In genomic region chr17:36494674-36495073, GRCh38 we compare ENCODE assay signal across 19 cellular contexts. TPM values are rescaled to one million over a fixed set of nuclear protein-coding genes. Genes with fewer than 3 reads are reported as not detected.
DNase-seq lines count a peak whose midpoint lies in the region; ATAC-seq, FAIRE-seq and TF ChIP-seq lines count a peak whose summit lies in the region.
"Had no signal": no experiment of that assay in that cellular context is flagged by ENCODE, and none has a peak within 500 bp of the region (broad histone marks: within the 10 kb centered on the region; RNA-seq: fewer than 3 reads in every experiment).

No MANE protein-coding gene starts in this region.

- H3K36me3 ChIP-seq in IMR-90 (ENCODE audit: control insufficient read depth, insufficient read depth, low read length) (peaks cover 49% of the 10 kb centered on the region), K562 (ENCODE audit: control insufficient read depth, insufficient read depth, low read length) (peaks cover 91% of the 10 kb centered on the region), right lobe of liver (peaks cover 0 to 57% (median 21%) of the 10 kb centered on the region in 4 donors)

- no peak overlapping the region for H2AFZ ChIP-seq in IMR-90 (replicated peaks; ENCODE audit: low read length, poor library complexity)
- no peak overlapping the region for H2AFZ ChIP-seq in K562 (ENCODE audit: low read depth, low read length)

- no peak overlapping the region for H3K56ac ChIP-seq in IMR-90 (ENCODE audit: extremely low read depth, insufficient read depth, low read length)

- TF ChIP-seq RAD21 in IMR-90 (IDR thresholded peaks at IDR 0.05; ENCODE audit: low read length) (no peak), K562 (CRISPR knock-in tag; conservative IDR thresholded peaks at IDR 0.05 in 1 of 2, IDR thresholded peaks at IDR 0.05 in 1 of 2) (no peak)

- no peak overlapping the region for H3K14ac ChIP-seq in IMR-90 (replicated peaks; ENCODE audit: low read depth, low read length)

- WGBS in IMR-90 (ENCODE audit: extremely low coverage in 2 of 2, insufficient read length in 1 of 2), 2 experiments = no CpG with 5 or more reads among the region's 5 CpGs
- WGBS in K562 (ENCODE audit: insufficient coverage, low coverage, missing lambda C conversion rate) = 81% methylated on average over 5 of the region's 5 CpGs
- WGBS in right lobe of liver (ENCODE audit: insufficient coverage, low coverage, low lambda C conversion rate, missing lambda C conversion rate) = 43% methylated on average over 5 of the region's 5 CpGs

- H3K9me3 ChIP-seq in IMR-90 (ENCODE audit: control insufficient read depth, insufficient read depth, low read length) (no peaks in the 10 kb centered on the region), K562 (replicated peaks; ENCODE audit: control insufficient read depth, insufficient read depth, low read depth, low read length) (no peaks in the 10 kb centered on the region), right lobe of liver (no peaks in the 10 kb centered on the region)
- H3K9me3 ChIP-seq: HAP-1, SJCRH30 had no signal

- no peak overlapping the region for H3K18ac ChIP-seq in IMR-90 (ENCODE audit: low read depth, low read length)

- H3K9me1 ChIP-seq in IMR-90 (ENCODE audit: insufficient read depth, low read length) = peaks cover 3% of the 10 kb centered on the region; the same call in 1 of the 2 replicates
- no peaks in the 10 kb centered on the region for H3K9me1 ChIP-seq in K562 (ENCODE audit: control insufficient read depth, insufficient read depth, low read length)

- no peaks in the 10 kb centered on the region; the same call in 1 of the 2 replicates for H4K20me1 ChIP-seq in IMR-90 (ENCODE audit: insufficient read depth, low read length)
- H4K20me1 ChIP-seq in K562 (replicated peaks; ENCODE audit: control insufficient read depth, insufficient read depth, low read length) = peaks cover 16% of the 10 kb centered on the region; the same call in 1 of the 2 replicates

- no peak for TF ChIP-seq EP300 in K562 (IDR thresholded peaks at IDR 0.05; ENCODE audit: low read length)

- no peak overlapping the region for H4K8ac ChIP-seq in IMR-90 (ENCODE audit: low read depth in 2 of 2, low read length in 2 of 2)

- TF ChIP-seq CTCF in IMR-90 (conservative IDR thresholded peaks at IDR 0.05; ENCODE audit: low read depth, low read length) (no peak), K562 (IDR thresholded peaks at IDR 0.05 in 2 of 3, conservative IDR thresholded peaks at IDR 0.05 in 1 of 3; ENCODE audit: insufficient read depth in 2 of 3, low read depth in 1 of 3, low read length in 3 of 3) (no peak), right lobe of liver (IDR thresholded peaks at IDR 0.05) (no peak)

- no peak for FAIRE-seq in K562 (lab: Jason Lieb, UNC)
- FAIRE-seq: A204.1, RCC 7860 had no signal

- POLR2A ChIA-PET in IMR-90 (lab: Charles Lee; ENCODE audit: unreplicated experiment) = no interaction called here
- POLR2A ChIA-PET in K562 (lab: Yijun Ruan, JAX) = interaction anchor here (0.7 to 2.4 kb wide), 7 partner anchors 9 to 101 kb away, joined by 3 to 10 read pairs (median 3); partner anchors contain the start of genes MYO19, PIGW and ZNHIT3

- H3K9ac ChIP-seq in IMR-90 (ENCODE audit: low read depth, low read length) (no peak overlapping the region), K562 (ENCODE audit: insufficient read depth in 1 of 2, low read depth in 2 of 2, low read length in 2 of 2) (no peak overlapping the region)

- TF ChIP-seq POLR2A in IMR-90 (IDR thresholded peaks at IDR 0.05; ENCODE audit: low read depth, low read length) (no peak), K562 (conservative IDR thresholded peaks at IDR 0.05) (peak; percentile 20; the same call in 1 of the 2 replicates), right lobe of liver (IDR thresholded peaks at IDR 0.05) (no peak)

- H2BK20ac ChIP-seq in IMR-90 (ENCODE audit: low read depth, low read length) = no peak overlapping the region

- H2BK5ac ChIP-seq in IMR-90 (ENCODE audit: low read depth, low read length, poor library complexity, severe bottlenecking) = no peak overlapping the region

- H2AK9ac ChIP-seq in IMR-90 (replicated peaks; ENCODE audit: low read depth, low read length, poor library complexity) = no peak overlapping the region

- BruUV-seq in IMR-90 (replicated peaks; lab: Mats Ljungman, UMichigan) = no TSS peak
- no TSS peak for BruUV-seq in K562 (replicated peaks; lab: Mats Ljungman, UMichigan)

- no peak overlapping the region for H3K23ac ChIP-seq in IMR-90 (ENCODE audit: low read depth, low read length)

- ATAC-seq in IMR-90 (ENCODE audit: low read depth) = no peak
- ATAC-seq in K562 = no peak
- ATAC-seq in right lobe of liver = peak in 3 of 4 donors; percentile 30 to 52 (median 33)
- no peak for ATAC-seq in HG03196 (IDR thresholded peaks at IDR 0.05; ENCODE audit: unreplicated experiment)

- H3K4me3 ChIP-seq in IMR-90 (ENCODE audit: insufficient read depth, low read depth, low read length) (no peak overlapping the region), K562 (no peak overlapping the region), right lobe of liver (no peak overlapping the region)
- H3K4me3 ChIP-seq: HAP-1, SJCRH30 had no signal

- H3K4ac ChIP-seq in IMR-90 (ENCODE audit: low read depth, low read length) = no peak overlapping the region

- H3K27me3 ChIP-seq in IMR-90 (ENCODE audit: control insufficient read depth, insufficient read depth, low read length) (no peaks in the 10 kb centered on the region), K562 (ENCODE audit: control insufficient read depth in 2 of 2, insufficient read depth in 2 of 2, low read length in 2 of 2) (no peaks in the 10 kb centered on the region), right lobe of liver (no peaks in the 10 kb centered on the region)
- H3K27me3 ChIP-seq: SJCRH30 had no signal

- H3K27ac ChIP-seq in IMR-90 (ENCODE audit: insufficient read depth, low read length) (no peak overlapping the region), K562 (ENCODE audit: extremely low read depth, low read depth, low read length) (no peak overlapping the region), right lobe of liver (no peak overlapping the region)
- H3K27ac ChIP-seq: SJCRH30 had no signal

- H2BK120ac ChIP-seq in IMR-90 (ENCODE audit: low read depth, low read length) = no peak overlapping the region

- peaks cover 21 to 24% of the 10 kb centered on the region in 2 experiments for H3K79me1 ChIP-seq in IMR-90 (ENCODE audit: low read depth in 1 of 2, low read length in 2 of 2)

- intact Hi-C loops in IMR-90 (cut with micrococcal nuclease) (no loop called here), K562 (cut with micrococcal nuclease) (no loop called here), right lobe of liver (cut with DNase I) (no loop called here)

- H2BK15ac ChIP-seq in IMR-90 (ENCODE audit: low read depth, low read length) = no peak overlapping the region

- H2AK5ac ChIP-seq in IMR-90 (ENCODE audit: low read depth, low read length) = no peak overlapping the region

- DNase-seq in activated effector memory CD4-positive, alpha-beta T cell treated with anti-CD3 and anti-CD28 coated beads, Interleukin-2, amount 50 U/mL, for 16 hours = peak; percentile 13
- no peak for DNase-seq in activated effector memory CD4-positive, alpha-beta T cell treated with Interleukin-2 at 50 U/mL for 16 hours
- no peak for DNase-seq in IMR-90
- no peak for DNase-seq in K562 (ENCODE audit: extremely low read depth in 1 of 4, low spot score in 3 of 4)
- no peak for DNase-seq in right lobe of liver
- no peak for DNase-seq in NCI-H2171 treated with DMSO at 0.1 percent for 48 hours (lab: John Stamatoyannopoulos, UW)
- no peak for DNase-seq in NCI-H2107 (lab: John Stamatoyannopoulos, UW)
- DNase-seq: EL, GF-D8, NCI-H1105 treated with DMSO at 0.1 percent for 48 hours, NCI-H2029 treated with DMSO at 0.1 percent for 48 hours, NCI-H446, NCI-H526, OCI-M1, SJCRH30 had no signal

- dilution Hi-C loops in IMR-90 (cut with HindIII; ENCODE audit: low sequenced_read_pairs, unreplicated experiment) = no loop called here

- H3K4me1 ChIP-seq in IMR-90 (ENCODE audit: control insufficient read depth, insufficient read depth, low read length) (no peaks in the 10 kb centered on the region), K562 (replicated peaks in 1 of 2; ENCODE audit: control insufficient read depth in 2 of 2, insufficient read depth in 2 of 2, low read length in 2 of 2) (no peaks in the 10 kb centered on the region; a peak in 2 of 5 replicates), right lobe of liver (peaks cover 0 to 23% (median 0%) of the 10 kb centered on the region in 4 donors)
- H3K4me1 ChIP-seq: HAP-1, SJCRH30 had no signal

- in situ Hi-C loops in IMR-90 (cut with MboI; ENCODE audit: low sequenced_read_pairs) = no loop called here
- in situ Hi-C loops in K562 (cut with MboI) = loop anchor here (25.0 kb wide), 1 partner anchor 532 kb away; no protein-coding TSS in a partner anchor

- H3K4me2 ChIP-seq in IMR-90 (ENCODE audit: low read depth, low read length) = no peak overlapping the region
- H3K4me2 ChIP-seq in K562 (ENCODE audit: insufficient read depth, low read length) = no peak overlapping the region

- peaks cover 26% of the 10 kb centered on the region for H3K79me2 ChIP-seq in K562 (ENCODE audit: control insufficient read depth, insufficient read depth, low read length)

- no peak overlapping the region for H4K5ac ChIP-seq in IMR-90 (ENCODE audit: low read depth, low read length)

- CTCF ChIA-PET in IMR-90 (lab: Yijun Ruan, JAX) (interaction anchor here (0.9 kb wide), 1 partner anchor 11 kb away, joined by 3 read pairs; no protein-coding TSS in a partner anchor), K562 (lab: Yijun Ruan, JAX; ENCODE audit: low intra/inter-chr PET ratio) (no interaction called here)

- H4K91ac ChIP-seq in IMR-90 (ENCODE audit: insufficient read depth, low read depth, low read length) = no peak overlapping the region

RNA-seq across cellular contexts. Expression of gene ZNHIT3, which starts 8.2 kb away (rescaled TPM):
- total RNA-seq in IMR-90 (2012; rRNA removed) (27.8 and 35.3 TPM in 2 replicates), K562 (2014; rRNA removed) (45.0 and 52.6 TPM in 2 replicates), K562 (2014; rRNA removed; fragmentation: Illumina TruSeq; extraction: Trizol) (90.9 and 92.3 TPM in 2 replicates), K562 (2015; rRNA removed; fragmentation: Illumina TruSeq; extraction: Trizol) (79.6 and 88.4 TPM in 2 replicates), K562 (2021) (52.0 and 60.6 TPM in 2 replicates), right lobe of liver (10 to 100 TPM; 11.2 to 16.6 (median 12.5) TPM)
- polyA plus RNA-seq in IMR-90 (2012; rRNA removed) (47.4 and 52.3 TPM in 2 replicates), K562 (2011; rRNA removed) (103 and 146 TPM in 2 replicates), K562 (2014; fragmentation: Illumina TruSeq; extraction: Trizol) (72.5 and 76.3 TPM in 2 replicates), K562 (2014; fragmentation: Nextera tagmentation; extraction: Ambion mirVana) (100 to 1,000 TPM; 270 to 300 TPM), K562 (2014; rRNA removed) (88.4 and 95.7 TPM in 2 replicates)
- 15.1 and 39.8 TPM in 2 replicates for polyA plus RNA-seq in IMR-90 (2012; cell fraction: cytosol; rRNA removed)
- 4.4 and 18.5 TPM in 2 replicates for polyA plus RNA-seq in IMR-90 (2012; cell fraction: nucleus; rRNA removed; ENCODE audit: low replicate concordance)
- total RNA-seq in K562 (2011; cell fraction: chromatin; rRNA removed; ENCODE audit: low replicate concordance) = 32.7 and 39.4 TPM in 2 replicates
- total RNA-seq in K562 (2011; cell fraction: nucleolus; rRNA removed) = 29.9 and 34.3 TPM in 2 replicates
- total RNA-seq in K562 (2011; cell fraction: nucleoplasm; rRNA removed) = 39.5 and 43.7 TPM in 2 replicates
- 68.0 and 87.6 TPM in 2 replicates for polyA plus RNA-seq in K562 (2011; cell fraction: cytosol; rRNA removed)
- 35.6 and 45.0 TPM in 2 replicates for polyA plus RNA-seq in K562 (2011; cell fraction: nucleus; rRNA removed)
- 62.6 and 68.8 TPM in 2 replicates for polyA plus RNA-seq in K562 (2012)
- polyA minus RNA-seq in K562 (2011; rRNA and poly(A)+ RNA removed) = 40.6 and 42.8 TPM in 2 replicates
- 14.8 and 15.9 TPM in 2 replicates for polyA minus RNA-seq in K562 (2011; cell fraction: cytosol; rRNA and poly(A)+ RNA removed)
- polyA minus RNA-seq in K562 (2011; cell fraction: nucleus; rRNA and poly(A)+ RNA removed) = 14.4 and 18.1 TPM in 2 replicates

RNA-seq across cellular contexts. Expression of gene MYO19, which starts 40.0 kb away (rescaled TPM):
- total RNA-seq in IMR-90 (2012; rRNA removed) = 32.5 and 35.8 TPM in 2 replicates
- 52.3 and 55.6 TPM in 2 replicates for polyA plus RNA-seq in IMR-90 (2012; rRNA removed)
- 19.5 and 22.6 TPM in 2 replicates for polyA plus RNA-seq in IMR-90 (2012; cell fraction: cytosol; rRNA removed)
- 235 and 300 TPM in 2 replicates for polyA plus RNA-seq in IMR-90 (2012; cell fraction: nucleus; rRNA removed; ENCODE audit: low replicate concordance)
- total RNA-seq in K562 (2011; cell fraction: chromatin; rRNA removed; ENCODE audit: low replicate concordance) = 1,055 and 1,571 TPM in 2 replicates
- total RNA-seq in K562 (2011; cell fraction: nucleolus; rRNA removed) = 696 and 717 TPM in 2 replicates
- 748 and 751 TPM in 2 replicates for total RNA-seq in K562 (2011; cell fraction: nucleoplasm; rRNA removed)
- 129 and 163 TPM in 2 replicates for total RNA-seq in K562 (2014; rRNA removed)
- 106 and 112 TPM in 2 replicates for total RNA-seq in K562 (2014; rRNA removed; fragmentation: Illumina TruSeq; extraction: Trizol)
- 117 and 121 TPM in 2 replicates for total RNA-seq in K562 (2015; rRNA removed; fragmentation: Illumina TruSeq; extraction: Trizol)
- 136 and 153 TPM in 2 replicates for total RNA-seq in K562 (2021)
- polyA plus RNA-seq in K562 (2011; rRNA removed) = 115 and 135 TPM in 2 replicates
- polyA plus RNA-seq in K562 (2011; cell fraction: cytosol; rRNA removed) = 96.3 and 184 TPM in 2 replicates
- polyA plus RNA-seq in K562 (2011; cell fraction: nucleus; rRNA removed) = 697 and 1,515 TPM in 2 replicates
- polyA plus RNA-seq in K562 (2012) = 69.8 and 106 TPM in 2 replicates
- 139 and 162 TPM in 2 replicates for polyA plus RNA-seq in K562 (2014; fragmentation: Illumina TruSeq; extraction: Trizol)
- polyA plus RNA-seq in K562 (2014; fragmentation: Nextera tagmentation; extraction: Ambion mirVana) = 10 to 100 TPM; 21.6 to 24.5 TPM
- polyA plus RNA-seq in K562 (2014; rRNA removed) = 176 and 178 TPM in 2 replicates
- polyA minus RNA-seq in K562 (2011; rRNA and poly(A)+ RNA removed) = 105 and 166 TPM in 2 replicates
- polyA minus RNA-seq in K562 (2011; cell fraction: cytosol; rRNA and poly(A)+ RNA removed) = 66.4 and 70.3 TPM in 2 replicates
- polyA minus RNA-seq in K562 (2011; cell fraction: nucleus; rRNA and poly(A)+ RNA removed) = 226 and 316 TPM in 2 replicates
- 10 to 100 TPM; 20.6 to 40.5 (median 28.9) TPM for total RNA-seq in right lobe of liver

RNA-seq across cellular contexts. Expression of gene PIGW, which starts 40.1 kb away (rescaled TPM):
- total RNA-seq in IMR-90 (2012; rRNA removed) (4.5 and 6.1 TPM in 2 replicates), K562 (2014; rRNA removed) (13.0 and 13.8 TPM in 2 replicates), K562 (2014; rRNA removed; fragmentation: Illumina TruSeq; extraction: Trizol) (24.7 and 27.8 TPM in 2 replicates), K562 (2015; rRNA removed; fragmentation: Illumina TruSeq; extraction: Trizol) (21.2 TPM in 2 replicates), K562 (2021) (22.1 and 26.9 TPM in 2 replicates), right lobe of liver (1 to 10 TPM; 3.0 to 6.1 (median 4.1) TPM)
- polyA plus RNA-seq in IMR-90 (2012; rRNA removed) (4.8 and 5.5 TPM in 2 replicates), K562 (2011; rRNA removed) (14.5 and 26.2 TPM in 2 replicates), K562 (2014; fragmentation: Illumina TruSeq; extraction: Trizol) (29.4 and 33.9 TPM in 2 replicates), K562 (2014; fragmentation: Nextera tagmentation; extraction: Ambion mirVana) (10 to 100 TPM in 1 of 2 experiments, 1 to 10 TPM in 1; 9.5 to 15.4 TPM), K562 (2014; rRNA removed) (16.5 and 25.0 TPM in 2 replicates)
- polyA plus RNA-seq in IMR-90 (2012; cell fraction: cytosol; rRNA removed) = 1.9 and 4.3 TPM in 2 replicates
- polyA plus RNA-seq in IMR-90 (2012; cell fraction: nucleus; rRNA removed; ENCODE audit: low replicate concordance) = 0.91 and 3.3 TPM in 2 replicates
- total RNA-seq in K562 (2011; cell fraction: chromatin; rRNA removed; ENCODE audit: low replicate concordance) = 12.0 and 21.0 TPM in 2 replicates
- 9.6 and 12.7 TPM in 2 replicates for total RNA-seq in K562 (2011; cell fraction: nucleolus; rRNA removed)
- 22.6 and 29.7 TPM in 2 replicates for total RNA-seq in K562 (2011; cell fraction: nucleoplasm; rRNA removed)
- polyA plus RNA-seq in K562 (2011; cell fraction: cytosol; rRNA removed) = 11.9 and 12.9 TPM in 2 replicates
- polyA plus RNA-seq in K562 (2011; cell fraction: nucleus; rRNA removed) = 5.3 and 6.3 TPM in 2 replicates
- 13.2 and 26.4 TPM in 2 replicates for polyA plus RNA-seq in K562 (2012)
- 6.9 and 11.8 TPM in 2 replicates for polyA minus RNA-seq in K562 (2011; rRNA and poly(A)+ RNA removed)
- 4.5 and 8.8 TPM in 2 replicates for polyA minus RNA-seq in K562 (2011; cell fraction: cytosol; rRNA and poly(A)+ RNA removed)
- 4.6 and 5.0 TPM in 2 replicates for polyA minus RNA-seq in K562 (2011; cell fraction: nucleus; rRNA and poly(A)+ RNA removed)

RNA-seq across cellular contexts. Expression of gene GGNBP2, which starts 50.0 kb away (rescaled TPM):
- total RNA-seq in IMR-90 (2012; rRNA removed) (40.7 and 44.2 TPM in 2 replicates), K562 (2014; rRNA removed) (46.9 and 51.4 TPM in 2 replicates), K562 (2014; rRNA removed; fragmentation: Illumina TruSeq; extraction: Trizol) (64.1 and 66.0 TPM in 2 replicates), K562 (2015; rRNA removed; fragmentation: Illumina TruSeq; extraction: Trizol) (61.5 and 71.3 TPM in 2 replicates), K562 (2021) (53.2 and 60.5 TPM in 2 replicates), right lobe of liver (10 to 100 TPM; 24.3 to 39.6 (median 35.3) TPM)
- polyA plus RNA-seq in IMR-90 (2012; rRNA removed) (47.7 and 56.2 TPM in 2 replicates), K562 (2011; rRNA removed) (87.7 and 96.6 TPM in 2 replicates), K562 (2014; fragmentation: Illumina TruSeq; extraction: Trizol) (78.8 and 89.8 TPM in 2 replicates), K562 (2014; fragmentation: Nextera tagmentation; extraction: Ambion mirVana) (10 to 100 TPM; 35.7 to 41.0 TPM), K562 (2014; rRNA removed) (71.6 and 76.5 TPM in 2 replicates)
- 44.9 and 50.5 TPM in 2 replicates for polyA plus RNA-seq in IMR-90 (2012; cell fraction: cytosol; rRNA removed)
- polyA plus RNA-seq in IMR-90 (2012; cell fraction: nucleus; rRNA removed; ENCODE audit: low replicate concordance) = 88.1 and 211 TPM in 2 replicates
- 160 and 249 TPM in 2 replicates for total RNA-seq in K562 (2011; cell fraction: chromatin; rRNA removed; ENCODE audit: low replicate concordance)
- total RNA-seq in K562 (2011; cell fraction: nucleolus; rRNA removed) = 57.2 and 67.9 TPM in 2 replicates
- total RNA-seq in K562 (2011; cell fraction: nucleoplasm; rRNA removed) = 114 and 172 TPM in 2 replicates
- polyA plus RNA-seq in K562 (2011; cell fraction: cytosol; rRNA removed) = 46.2 and 46.7 TPM in 2 replicates
- 119 and 123 TPM in 2 replicates for polyA plus RNA-seq in K562 (2011; cell fraction: nucleus; rRNA removed)
- 55.0 and 62.9 TPM in 2 replicates for polyA plus RNA-seq in K562 (2012)
- polyA minus RNA-seq in K562 (2011; rRNA and poly(A)+ RNA removed) = 76.8 and 116 TPM in 2 replicates
- polyA minus RNA-seq in K562 (2011; cell fraction: cytosol; rRNA and poly(A)+ RNA removed) = 22.1 and 22.6 TPM in 2 replicates
- polyA minus RNA-seq in K562 (2011; cell fraction: nucleus; rRNA and poly(A)+ RNA removed) = 31.4 and 44.9 TPM in 2 replicates

Comparison
In these comparisons a context has a peak if more than half of its experiments do, and no peak if none do; other contexts are left out.
1. ATAC-seq: peak in right lobe of liver (3 of 4); none in IMR-90 (single experiment), K562 (single experiment) and HG03196 (single experiment).